Comparison of ENCODE assay signal across 8 cellular contexts in the genomic region with DNA sequence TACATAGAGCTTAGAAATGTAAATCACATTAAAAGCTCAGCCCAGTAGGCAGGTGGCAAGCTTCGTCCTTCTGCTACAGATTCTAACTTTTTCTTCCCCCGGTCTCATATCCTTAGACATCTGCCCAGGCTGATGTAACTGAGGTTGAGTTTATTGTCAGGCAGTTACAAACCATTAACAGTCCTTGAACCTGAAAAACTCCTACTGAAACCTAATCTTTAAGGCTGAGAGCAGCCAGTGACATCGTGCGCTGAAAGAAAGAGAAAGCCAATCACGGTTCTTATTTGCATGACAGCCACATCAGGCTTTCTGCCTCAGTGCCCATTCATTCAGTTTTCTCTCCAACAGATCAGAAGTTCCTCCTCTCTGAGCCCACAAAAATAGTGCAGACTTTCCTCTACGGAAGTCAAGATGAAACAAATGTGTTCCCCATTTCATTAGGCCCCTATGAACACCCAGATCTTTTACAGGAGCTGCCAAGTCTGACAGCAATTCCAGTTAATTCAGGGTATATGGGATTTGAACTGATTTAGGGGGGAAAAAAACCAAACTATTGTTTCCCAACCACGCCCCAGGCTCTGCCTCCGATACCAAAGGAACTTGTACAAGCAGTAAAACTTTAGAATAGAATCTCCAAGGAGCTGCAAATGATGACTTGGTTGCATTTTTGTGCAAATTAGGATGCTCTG. TPM values are rescaled to one million over a fixed set of nuclear protein-coding genes. Genes with fewer than 3 reads are reported as not detected.
DNase-seq lines count a peak whose midpoint lies in the region; ATAC-seq and TF ChIP-seq lines count a peak whose summit lies in the region.

A gene with protein sequence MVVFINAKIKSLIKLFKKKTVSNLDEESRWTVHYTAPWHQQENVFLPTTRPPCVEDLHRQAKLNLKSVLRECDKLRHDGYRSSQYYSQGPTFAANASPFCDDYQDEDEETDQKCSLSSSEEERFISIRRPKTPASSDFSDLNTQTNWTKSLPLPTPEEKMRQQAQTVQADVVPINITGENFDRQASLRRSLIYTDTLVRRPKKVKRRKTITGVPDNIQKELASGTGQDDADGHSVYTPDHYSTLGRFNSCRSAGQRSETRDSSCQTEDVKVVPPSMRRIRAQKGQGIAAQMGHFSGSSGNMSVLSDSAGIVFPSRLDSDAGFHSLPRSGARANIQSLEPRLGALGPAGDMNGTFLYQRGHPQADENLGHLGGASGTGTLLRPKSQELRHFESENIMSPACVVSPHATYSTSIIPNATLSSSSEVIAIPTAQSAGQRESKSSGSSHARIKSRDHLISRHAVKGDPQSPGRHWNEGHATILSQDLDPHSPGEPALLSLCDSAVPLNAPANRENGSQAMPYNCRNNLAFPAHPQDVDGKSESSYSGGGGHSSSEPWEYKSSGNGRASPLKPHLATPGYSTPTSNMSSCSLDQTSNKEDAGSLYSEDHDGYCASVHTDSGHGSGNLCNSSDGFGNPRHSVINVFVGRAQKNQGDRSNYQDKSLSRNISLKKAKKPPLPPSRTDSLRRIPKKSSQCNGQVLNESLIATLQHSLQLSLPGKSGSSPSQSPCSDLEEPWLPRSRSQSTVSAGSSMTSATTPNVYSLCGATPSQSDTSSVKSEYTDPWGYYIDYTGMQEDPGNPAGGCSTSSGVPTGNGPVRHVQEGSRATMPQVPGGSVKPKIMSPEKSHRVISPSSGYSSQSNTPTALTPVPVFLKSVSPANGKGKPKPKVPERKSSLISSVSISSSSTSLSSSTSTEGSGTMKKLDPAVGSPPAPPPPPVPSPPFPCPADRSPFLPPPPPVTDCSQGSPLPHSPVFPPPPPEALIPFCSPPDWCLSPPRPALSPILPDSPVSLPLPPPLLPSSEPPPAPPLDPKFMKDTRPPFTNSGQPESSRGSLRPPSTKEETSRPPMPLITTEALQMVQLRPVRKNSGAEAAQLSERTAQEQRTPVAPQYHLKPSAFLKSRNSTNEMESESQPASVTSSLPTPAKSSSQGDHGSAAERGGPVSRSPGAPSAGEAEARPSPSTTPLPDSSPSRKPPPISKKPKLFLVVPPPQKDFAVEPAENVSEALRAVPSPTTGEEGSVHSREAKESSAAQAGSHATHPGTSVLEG (N-terminal part only) (minus strand): TSS at position 192 of the 689 bp plus-strand sequence. CDS start 204 bp downstream, outside the sequence.

- no peaks in the 10 kb centered on the region for H3K27me3 ChIP-seq in HUES6 (ENCODE audit: control insufficient read depth, insufficient read depth, low read length)
- no peaks in the 10 kb centered on the region for H3K27me3 ChIP-seq in mammary epithelial cell (ENCODE audit: insufficient read depth, low read length)
- no peaks in the 10 kb centered on the region for H3K27me3 ChIP-seq in right lobe of liver

- dilution Hi-C loops in mammary epithelial cell (cut with HindIII; ENCODE audit: low sequenced_read_pairs): no loop called here

- H4K20me1 ChIP-seq in mammary epithelial cell (ENCODE audit: insufficient read depth, low read length): no peaks in the 10 kb centered on the region

- CTCF ChIA-PET in mammary epithelial cell (lab: Charles Lee; ENCODE audit: low non-redundant PET): interaction anchor here (0.8 kb wide), 1 partner anchor 1807 kb away, joined by 12 read pairs; no protein-coding TSS in a partner anchor

- DNase-seq in DMS53 treated with DMSO at 0.1 percent for 48 hours (lab: John Stamatoyannopoulos, UW; ENCODE audit: unreplicated experiment): peak; percentile 59
- peak; percentile 65 for DNase-seq in mammary epithelial cell
- DNase-seq in right lobe of liver: peak in 1 of 3 donors; percentile 67
- no peak for DNase-seq in activated gamma-delta T cell (lab: John Stamatoyannopoulos, UW)
- DNase-seq in hepatic stellate cell (ENCODE audit: low spot score): no peak
- DNase-seq in AG08396 (ENCODE audit: low spot score): no peak

- 65% methylated on average over 8 of the region's 8 CpGs for WGBS in mammary epithelial cell (ENCODE audit: low coverage, missing lambda C conversion rate)
- WGBS in right lobe of liver (ENCODE audit: insufficient coverage, low coverage, low lambda C conversion rate, missing lambda C conversion rate): 7% methylated on average over 8 of the region's 8 CpGs

- H3K79me2 ChIP-seq in mammary epithelial cell (ENCODE audit: insufficient read depth, low read length): peaks cover 67% of the 10 kb centered on the region

- H3K4me1 ChIP-seq in HUES6 (ENCODE audit: control insufficient read depth, insufficient read depth, low read length) (peaks cover 51% of the 10 kb centered on the region), mammary epithelial cell (ENCODE audit: insufficient read depth, low read length) (peaks cover 17% of the 10 kb centered on the region), right lobe of liver (peaks cover 0 to 50% (median 15%) of the 10 kb centered on the region in 4 donors)

- in situ Hi-C loops in mammary epithelial cell (cut with MboI; ENCODE audit: low sequenced_read_pairs in 2 of 2): no loop called here

- ATAC-seq in GM21515 (IDR thresholded peaks at IDR 0.05; ENCODE audit: unreplicated experiment): peak; percentile 90
- ATAC-seq in right lobe of liver: peak; percentile 42 to 68 (median 64)

- peak within 1 kb of the TSS; percentile 63 for H3K27ac ChIP-seq in HUES6 (ENCODE audit: low read depth, low read length)
- H3K27ac ChIP-seq in mammary epithelial cell (ENCODE audit: insufficient read depth, low read depth, low read length): peak within 1 kb of the TSS; percentile 56
- H3K27ac ChIP-seq in right lobe of liver: peak within 1 kb of the TSS; percentile 66 to 86 (median 80)

- no peak for TF ChIP-seq POLR2A in right lobe of liver (IDR thresholded peaks at IDR 0.05)

- TF ChIP-seq CTCF in mammary epithelial cell (conservative IDR thresholded peaks at IDR 0.05 in 1 of 2, IDR thresholded peaks at IDR 0.05 in 1 of 2; ENCODE audit: extremely low read depth in 1 of 2, insufficient read depth in 1 of 2, low read depth in 1 of 2, low read length in 2 of 2) (no peak), right lobe of liver (IDR thresholded peaks at IDR 0.05) (no peak)

- BruUV-seq in mammary epithelial cell (replicated peaks; lab: Mats Ljungman, UMichigan): no TSS peak

- H3K4me2 ChIP-seq in mammary epithelial cell (ENCODE audit: insufficient read depth, low read depth, low read length): peak within 1 kb of the TSS; percentile 66

- peak within 1 kb of the TSS; percentile 7 for H2AFZ ChIP-seq in mammary epithelial cell (ENCODE audit: low read depth, low read length)

- no peaks in the 10 kb centered on the region for H3K9me3 ChIP-seq in HUES6 (ENCODE audit: control insufficient read depth, insufficient read depth, low read depth, low read length)
- no peaks in the 10 kb centered on the region for H3K9me3 ChIP-seq in mammary epithelial cell (replicated peaks; ENCODE audit: insufficient read depth, low read length)
- no peaks in the 10 kb centered on the region for H3K9me3 ChIP-seq in right lobe of liver

- H3K9ac ChIP-seq in HUES6 (ENCODE audit: low read length) (peak within 1 kb of the TSS; percentile 71), mammary epithelial cell (ENCODE audit: insufficient read depth, low read length) (peak within 1 kb of the TSS; percentile 46)

- peak within 1 kb of the TSS; percentile 48 for H3K4me3 ChIP-seq in HUES6 (ENCODE audit: low read depth, low read length)
- peak within 1 kb of the TSS; percentile 13 to 26 (median 15) for H3K4me3 ChIP-seq in mammary epithelial cell (replicated peaks in 1 of 3; ENCODE audit: insufficient read depth in 1 of 3, low read depth in 2 of 3, low read length in 3 of 3)
- peak within 1 kb of the TSS; percentile 22 to 57 (median 55) for H3K4me3 ChIP-seq in right lobe of liver

- intact Hi-C loops in mammary epithelial cell (cut with micrococcal nuclease): no loop called here
- intact Hi-C loops in right lobe of liver (cut with DNase I): no loop called here

- H3K36me3 ChIP-seq in HUES6 (ENCODE audit: control insufficient read depth, insufficient read depth, low read length): peaks cover 8% of the 10 kb centered on the region; the same call in 1 of the 2 replicates
- H3K36me3 ChIP-seq in mammary epithelial cell (ENCODE audit: insufficient read depth, low read length): no peaks in the 10 kb centered on the region
- H3K36me3 ChIP-seq in right lobe of liver: peaks cover 0 to 7% (median 2%) of the 10 kb centered on the region in 4 donors

RNA-seq across cellular contexts. Expression of the gene that starts here (rescaled TPM):
- total RNA-seq in mammary epithelial cell (10 to 100 TPM; 28.3 to 34.7 TPM), right lobe of liver (10 to 100 TPM; 19.8 to 54.2 (median 28.5) TPM)
- 17.8 TPM for polyA plus RNA-seq in mammary epithelial cell
- 114 TPM for polyA minus RNA-seq in mammary epithelial cell

Comparison
In these comparisons a context has a peak if more than half of its experiments do, and no peak if none do; other contexts are left out.
1. DNase-seq: peak in DMS53 treated with DMSO at 0.1 percent for 48 hours (single experiment) and mammary epithelial cell (single experiment); none in activated gamma-delta T cell (single experiment), hepatic stellate cell (single experiment) and AG08396 (single experiment).
2. Peak in every context shown above with its lines, with median percentiles within 50 percentile points of each other: H3K27ac ChIP-seq and H3K4me3 ChIP-seq.